In genomic region chr12:67650528-67651379, GRCh38 we compare ENCODE assay signal across 8 cellular contexts. TPM values are rescaled to one million over a fixed set of nuclear protein-coding genes. Genes with fewer than 3 reads are reported as not detected.
A peak's percentile ranks its signal among the peaks of the same experiment; 100 is the strongest.
DNase-seq lines count a peak whose midpoint lies in the region; ATAC-seq and TF ChIP-seq lines count a peak whose summit lies in the region.

No MANE protein-coding gene starts in this region.

- intact Hi-C loops in body of pancreas (cut with DNase I): loop anchor here (10.0 kb wide), 1 partner anchor 284 kb away; no protein-coding TSS in a partner anchor
- intact Hi-C loops in upper lobe of right lung (cut with DNase I): no loop called here

- peak; percentile 42 for DNase-seq in G401 (ENCODE audit: low spot score)
- DNase-seq in body of pancreas: peak; percentile 23 to 55 (median 26)
- DNase-seq in medulla oblongata (ENCODE audit: extremely low spot score): peak; percentile 22
- no peak for DNase-seq in upper lobe of right lung
- no peak for DNase-seq in HK-2 (ENCODE audit: unreplicated experiment)
- DNase-seq in GOT3 (lab: John Stamatoyannopoulos, UW): no peak

- H3K9ac ChIP-seq in Loucy (ENCODE audit: low read depth, low read length, poor library complexity, severe bottlenecking): peak overlapping the region; percentile 90

- peak overlapping the region; percentile 97 for H3K4me2 ChIP-seq in Loucy (ENCODE audit: low read depth, low read length, poor library complexity, severe bottlenecking)

- 0 out of 2 replicates have a peak, but pooled peaks cover 3% of the 10 kb centered on the region for H3F3A ChIP-seq in Loucy (ENCODE audit: low read depth)

- peaks cover 54% of the 10 kb centered on the region for H4K20me1 ChIP-seq in Loucy (ENCODE audit: insufficient read depth, low read length, poor library complexity, severe bottlenecking)

- H3K27me3 ChIP-seq in Loucy (ENCODE audit: insufficient read depth, low read length, poor library complexity, severe bottlenecking) (no peaks in the 10 kb centered on the region), body of pancreas (no peaks in the 10 kb centered on the region), upper lobe of right lung (no peaks in the 10 kb centered on the region)

- 15 to 19% methylated on average over 6 of the region's 6 CpGs for WGBS in body of pancreas, 2 donors

- no peaks in the 10 kb centered on the region for H3K36me3 ChIP-seq in Loucy (ENCODE audit: insufficient read depth, low read length)
- no peaks in the 10 kb centered on the region for H3K36me3 ChIP-seq in body of pancreas (replicated peaks in 1 of 2; ENCODE audit: insufficient read depth in 1 of 2, low read depth in 2 of 2)
- no peaks in the 10 kb centered on the region for H3K36me3 ChIP-seq in upper lobe of right lung

- ATAC-seq in body of pancreas (no peak), upper lobe of right lung (no peak), GM21367 (IDR thresholded peaks at IDR 0.05; ENCODE audit: unreplicated experiment) (no peak)

- H3K79me2 ChIP-seq in Loucy (ENCODE audit: insufficient read depth, low read length): peaks cover 69% of the 10 kb centered on the region

- no peaks in the 10 kb centered on the region for H3K9me2 ChIP-seq in Loucy (replicated peaks; ENCODE audit: low read depth, low read length)

- H3K27ac ChIP-seq in body of pancreas (peak overlapping the region; percentile 35 to 99 (median 96)), upper lobe of right lung (peak overlapping the region; percentile 92)

- TF ChIP-seq CTCF in Loucy (conservative IDR thresholded peaks at IDR 0.05; ENCODE audit: low read length): no peak
- no peak for TF ChIP-seq CTCF in body of pancreas (IDR thresholded peaks at IDR 0.05)
- no peak for TF ChIP-seq CTCF in upper lobe of right lung (IDR thresholded peaks at IDR 0.05)

- H3K4me1 ChIP-seq in Loucy (ENCODE audit: insufficient read depth, low read length, poor library complexity, severe bottlenecking): peaks cover 58% of the 10 kb centered on the region
- peaks cover 22% of the 10 kb centered on the region for H3K4me1 ChIP-seq in body of pancreas
- peaks cover 31% of the 10 kb centered on the region for H3K4me1 ChIP-seq in upper lobe of right lung

- H3K4me3 ChIP-seq in Loucy (ENCODE audit: low read length, poor library complexity, severe bottlenecking) (peak overlapping the region; percentile 82), body of pancreas (no peak overlapping the region), upper lobe of right lung (peak overlapping the region; percentile 95)

- no peak overlapping the region for H2AFZ ChIP-seq in Loucy (ENCODE audit: low read length)

- TF ChIP-seq POLR2A in body of pancreas (IDR thresholded peaks at IDR 0.05): no peak

- in situ Hi-C loops in G401 (cut with HindIII; ENCODE audit: low sequenced_read_pairs): no loop called here

- H3K9me3 ChIP-seq in Loucy (ENCODE audit: insufficient read depth, low read depth, low read length) (no peaks in the 10 kb centered on the region), body of pancreas (no peaks in the 10 kb centered on the region), upper lobe of right lung (no peaks in the 10 kb centered on the region)

RNA-seq across cellular contexts. Expression of gene DYRK2, which starts 2.2 kb away (rescaled TPM):
- total RNA-seq in G401 (2014; rRNA removed; shearing (Covaris generic)): 8.9 and 14.8 TPM in 2 replicates
- 10 to 100 TPM; 15.6 to 19.8 TPM for total RNA-seq in body of pancreas
- 15.5 TPM for total RNA-seq in upper lobe of right lung

Comparison
In these comparisons a context has a peak if more than half of its experiments do, and no peak if none do; other contexts are left out.
1. DNase-seq: peak in G401 (single experiment), body of pancreas (4 of 4) and medulla oblongata (single experiment); none in upper lobe of right lung (single experiment), HK-2 (single experiment) and GOT3 (single experiment).
2. H3K4me3 ChIP-seq: peak in Loucy (single experiment) and upper lobe of right lung (single experiment); none in body of pancreas (0 of 2).